In the genomic region with DNA sequence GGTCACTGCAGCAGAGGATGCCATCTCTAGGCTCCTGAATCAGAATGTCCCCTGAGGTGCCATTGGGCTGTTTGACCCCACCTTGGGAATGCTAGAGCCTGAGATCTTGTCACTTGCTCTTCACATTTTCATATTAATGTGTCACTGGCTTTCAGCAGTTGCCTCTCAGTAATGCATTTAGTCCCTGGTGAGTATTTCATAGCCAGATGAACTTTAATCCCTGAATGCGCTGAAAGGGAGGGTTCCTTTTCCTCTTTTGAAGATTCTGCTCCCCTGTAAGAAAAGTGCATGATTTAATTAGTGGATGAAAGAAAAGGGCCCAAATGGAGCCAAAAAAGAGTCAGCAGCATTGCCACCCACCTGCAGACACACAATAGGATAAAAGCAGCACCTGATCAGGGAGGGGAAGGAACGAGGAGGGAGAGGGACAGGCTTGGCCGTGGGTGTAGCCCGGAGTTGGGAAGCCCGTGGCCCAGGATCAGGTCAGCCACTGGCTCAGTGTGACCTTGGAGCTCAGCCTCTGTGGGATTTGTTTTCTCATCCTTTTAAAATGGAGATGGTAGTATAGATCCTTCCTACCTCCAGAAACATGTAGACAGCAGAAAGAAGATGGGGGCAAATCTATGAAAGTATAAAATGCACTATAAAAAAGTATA, we compare ENCODE assay signal across 21 cellular contexts. TPM values are rescaled to one million over a fixed set of nuclear protein-coding genes. Genes with fewer than 3 reads are reported as not detected.
A peak's percentile ranks its signal among the peaks of the same experiment; 100 is the strongest.
DNase-seq lines count a peak whose midpoint lies in the region; ATAC-seq, FAIRE-seq and TF ChIP-seq lines count a peak whose summit lies in the region.
"Had no signal": no experiment of that assay in that cellular context is flagged by ENCODE, and none has a peak within 500 bp of the region (broad histone marks: within the 10 kb centered on the region; RNA-seq: fewer than 3 reads in every experiment).

No MANE protein-coding gene starts in this region.

- no peak overlapping the region for H2BK5ac ChIP-seq in mesendoderm (ENCODE audit: low read length)

- H3K4me3 Mint-ChIP-seq in activated CD4-positive, alpha-beta T cell treated with anti-CD3 and anti-CD28 coated beads, Interleukin-2, amount 10 ng/mL, durations not matched to agents 7 days and 5 days = no peak overlapping the region
- H3K4me3 Mint-ChIP-seq: CD8-positive, alpha-beta T cell had no signal

- POLR2A ChIA-PET in HepG2 (lab: Yijun Ruan, JAX) = no interaction called here
- POLR2A ChIA-PET in activated CD4-positive, alpha-beta T cell treated with anti-CD3 and anti-CD28 coated beads, Interleukin-2, amount 10 ng/mL, durations not matched to agents 7 days and 5 days (lab: Charles Lee) = no interaction called here

- peaks cover 8% of the 10 kb centered on the region for H3K4me1 ChIP-seq in HepG2 (ENCODE audit: insufficient read depth, low read length)
- H3K4me1 ChIP-seq in right lobe of liver = no peaks in the 10 kb centered on the region
- no peaks in the 10 kb centered on the region for H3K4me1 ChIP-seq in mesendoderm (ENCODE audit: control insufficient read depth, low read depth, low read length)

- no peak overlapping the region for H3K56ac ChIP-seq in mesendoderm (ENCODE audit: low read length)

- CTCF ChIA-PET in HepG2 (lab: Yijun Ruan, JAX; ENCODE audit: low intra/inter-chr PET ratio, low total read pairs) = no interaction called here
- CTCF ChIA-PET in activated CD4-positive, alpha-beta T cell treated with anti-CD3 and anti-CD28 coated beads, Interleukin-2, amount 10 ng/mL, durations not matched to agents 7 days and 5 days (lab: Charles Lee) = no interaction called here

- TF ChIP-seq POLR2A in HepG2 (IDR thresholded peaks at IDR 0.05; ENCODE audit: insufficient read depth in 1 of 2, low read depth in 2 of 2, low read length in 2 of 2) = no peak
- no peak for TF ChIP-seq POLR2A in right lobe of liver (IDR thresholded peaks at IDR 0.05)

- H3K18ac ChIP-seq in mesendoderm (ENCODE audit: low read length) = no peak overlapping the region

- no peaks in the 10 kb centered on the region for H3K9me3 ChIP-seq in HepG2 (ENCODE audit: low read length)
- no peaks in the 10 kb centered on the region for H3K9me3 ChIP-seq in right lobe of liver
- H3K9me3 ChIP-seq: BLaER1 had no signal

- H3K36me3 ChIP-seq in HepG2 (replicated peaks in 1 of 2; ENCODE audit: control insufficient read depth in 1 of 2, insufficient read depth in 2 of 2, low read length in 2 of 2) (no peaks in the 10 kb centered on the region), right lobe of liver (no peaks in the 10 kb centered on the region), bronchial epithelial cell (ENCODE audit: control insufficient read depth, insufficient read depth, low read length) (no peaks in the 10 kb centered on the region), mesendoderm (ENCODE audit: control insufficient read depth, insufficient read depth, low read length) (no peaks in the 10 kb centered on the region)
- H3K36me3 ChIP-seq: BLaER1 had no signal

- H3K4me3 ChIP-seq in HepG2 (replicated peaks in 1 of 3; ENCODE audit: insufficient read depth in 1 of 3, low read depth in 2 of 3, low read length in 3 of 3) = no peak overlapping the region
- no peak overlapping the region for H3K4me3 ChIP-seq in right lobe of liver
- H3K4me3 ChIP-seq in bronchial epithelial cell (ENCODE audit: low read depth, low read length) = no peak overlapping the region
- H3K4me3 ChIP-seq in mesendoderm (ENCODE audit: low read length) = no peak overlapping the region
- H3K4me3 ChIP-seq: BLaER1 had no signal

- H2BK120ac ChIP-seq in mesendoderm (ENCODE audit: low read depth, low read length) = no peak overlapping the region

- H3K4me1 Mint-ChIP-seq in activated CD4-positive, alpha-beta T cell treated with anti-CD3 and anti-CD28 coated beads, Interleukin-2, amount 10 ng/mL, durations not matched to agents 7 days and 5 days = no peaks in the 10 kb centered on the region

- no peak overlapping the region for H3K4ac ChIP-seq in mesendoderm (ENCODE audit: low read depth, low read length)

- no peak for FAIRE-seq in HepG2 (lab: Jason Lieb, UNC)
- peak; percentile 60 for FAIRE-seq in bronchial epithelial cell (lab: Jason Lieb, UNC)
- FAIRE-seq: A204.1, G401.6 had no signal

- H3K9ac ChIP-seq in HepG2 (ENCODE audit: insufficient read depth, low read depth, low read length) = no peak overlapping the region
- H3K9ac ChIP-seq in mesendoderm (ENCODE audit: low read length) = no peak overlapping the region
- H3K9ac ChIP-seq: BLaER1 had no signal

- H3K27ac Mint-ChIP-seq in activated CD4-positive, alpha-beta T cell treated with anti-CD3 and anti-CD28 coated beads, Interleukin-2, amount 10 ng/mL, durations not matched to agents 7 days and 5 days = no peak overlapping the region
- H3K27ac Mint-ChIP-seq: CD8-positive, alpha-beta T cell had no signal

- peaks cover 5% of the 10 kb centered on the region for H3K79me1 ChIP-seq in mesendoderm (ENCODE audit: low read length)

- H2BK15ac ChIP-seq in mesendoderm (replicated peaks; ENCODE audit: low read depth) = no peak overlapping the region

- no peak overlapping the region for H2AK5ac ChIP-seq in mesendoderm (ENCODE audit: low read length)

- TF ChIP-seq CTCF in HepG2 (CRISPR knock-in tag; IDR thresholded peaks at IDR 0.05) = no peak
- no peak for TF ChIP-seq CTCF in right lobe of liver (IDR thresholded peaks at IDR 0.05)
- TF ChIP-seq CTCF in bronchial epithelial cell (IDR thresholded peaks at IDR 0.05; ENCODE audit: insufficient read depth, low read length, severe bottlenecking) = no peak

- H3K9me3 Mint-ChIP-seq in activated CD4-positive, alpha-beta T cell treated with anti-CD3 and anti-CD28 coated beads, Interleukin-2, amount 10 ng/mL, durations not matched to agents 7 days and 5 days = no peaks in the 10 kb centered on the region
- H3K9me3 Mint-ChIP-seq: CD8-positive, alpha-beta T cell had no signal

- in situ Hi-C loops in HepG2 (cut with HindIII; ENCODE audit: extremely low pct_ligation_motif_present, low pct_unique_long_range_greater_than_20kb) = no loop called here

- ATAC-seq in HepG2 (peak; percentile 74), right lobe of liver (no peak)
- ATAC-seq: CD8-positive, alpha-beta T cell had no signal

- 4% methylated on average over 5 of the region's 5 CpGs for WGBS in HepG2 (ENCODE audit: low lambda C conversion rate)
- 40% methylated on average over 3 of the region's 5 CpGs for WGBS in right lobe of liver (ENCODE audit: insufficient coverage, low coverage, low lambda C conversion rate, missing lambda C conversion rate)
- no CpG with 5 or more reads among the region's 5 CpGs for WGBS in mesendoderm (ENCODE audit: extremely low coverage, insufficient coverage, low lambda C conversion rate)

- no TSS peak for BruUV-seq in HepG2 (replicated peaks; lab: Mats Ljungman, UMichigan)

- H3K27ac ChIP-seq in HepG2 (ENCODE audit: extremely low read length, insufficient read depth, low read length) (no peak overlapping the region), right lobe of liver (no peak overlapping the region), mesendoderm (ENCODE audit: low read depth, low read length) (no peak overlapping the region)
- H3K27ac ChIP-seq: BLaER1 had no signal

- H3K4me2 ChIP-seq in HepG2 (ENCODE audit: low read depth, low read length) (peak overlapping the region; percentile 46), mesendoderm (ENCODE audit: low read length) (no peak overlapping the region)

- no peak overlapping the region for H2AFZ ChIP-seq in HepG2 (ENCODE audit: low read length)

- H4K20me1 ChIP-seq in HepG2 (ENCODE audit: insufficient read depth, low read length) = no peaks in the 10 kb centered on the region

- H3K79me2 ChIP-seq in HepG2 (ENCODE audit: insufficient read depth, low read length) (no peaks in the 10 kb centered on the region), mesendoderm (ENCODE audit: control insufficient read depth, insufficient read depth, low read length) (peaks cover 19% of the 10 kb centered on the region)

- H3K27me3 ChIP-seq in HepG2 (ENCODE audit: control insufficient read depth in 1 of 2, insufficient read depth in 2 of 2, low read length in 2 of 2) = no peaks in the 10 kb centered on the region
- no peaks in the 10 kb centered on the region for H3K27me3 ChIP-seq in right lobe of liver
- H3K27me3 ChIP-seq in bronchial epithelial cell (ENCODE audit: control insufficient read depth, insufficient read depth, low read length) = no peaks in the 10 kb centered on the region
- H3K27me3 ChIP-seq in mesendoderm (ENCODE audit: insufficient read depth, low read length, poor library complexity) = no peaks in the 10 kb centered on the region
- H3K27me3 ChIP-seq: BLaER1 had no signal

- H3K23ac ChIP-seq in mesendoderm (ENCODE audit: low read length) = peak overlapping the region; percentile 17

- no peak for DNase-seq in HepG2 (ENCODE audit: low spot score)
- DNase-seq in right lobe of liver = no peak
- DNase-seq in bronchial epithelial cell (ENCODE audit: low read depth) = no peak
- no peak for DNase-seq in mesendoderm
- no peak for DNase-seq in activated CD4-positive, alpha-beta T cell treated with anti-CD3 and anti-CD28 coated beads, Interleukin-2, amount 10 ng/mL, durations not matched to agents 7 days and 5 days
- no peak for DNase-seq in Kasumi-1 (lab: John Stamatoyannopoulos, UW)
- no peak for DNase-seq in amygdala (lab: John Stamatoyannopoulos, UW)
- DNase-seq in mesenteric fat pad (ENCODE audit: low spot score) = no peak
- DNase-seq: CD8-positive, alpha-beta T cell; DMS79 treated with DMSO at 0.1 percent for 48 hours; IMR-90; Karpas-422; NCI-H1105; NCI-H1694; NCI-H2107; NCI-H345; NCI-H526; NK-92 treated with Interleukin-12 subunit alpha and Interleukin-12 subunit beta, amount 100 ng/mL, for 24 hours had no signal

- TF ChIP-seq EP300 in HepG2 (IDR thresholded peaks at IDR 0.05; ENCODE audit: low read depth in 2 of 2, low read length in 2 of 2) (no peak), HepG2 (CRISPR knock-in tag; IDR thresholded peaks at IDR 0.05; ENCODE audit: borderline replicate concordance) (no peak)

- intact Hi-C loops in HepG2 (cut with micrococcal nuclease; ENCODE audit: unreplicated experiment) = no loop called here
- intact Hi-C loops in right lobe of liver (cut with DNase I) = no loop called here

- TF ChIP-seq RAD21 in HepG2 (CRISPR knock-in tag; IDR thresholded peaks at IDR 0.05) = no peak

- no peak overlapping the region for H4K8ac ChIP-seq in mesendoderm (ENCODE audit: low read depth, low read length)

- peaks cover 3% of the 10 kb centered on the region for H3K27me3 Mint-ChIP-seq in activated CD4-positive, alpha-beta T cell treated with anti-CD3 and anti-CD28 coated beads, Interleukin-2, amount 10 ng/mL, durations not matched to agents 7 days and 5 days

- H4K5ac ChIP-seq in mesendoderm (ENCODE audit: low read length) = no peak overlapping the region

- no peaks in the 10 kb centered on the region for H3K36me3 Mint-ChIP-seq in activated CD4-positive, alpha-beta T cell treated with anti-CD3 and anti-CD28 coated beads, Interleukin-2, amount 10 ng/mL, durations not matched to agents 7 days and 5 days (ENCODE audit: low read depth)
- H3K36me3 Mint-ChIP-seq: CD8-positive, alpha-beta T cell had no signal

RNA-seq across cellular contexts. Expression of a gene that starts 31.1 kb away (rescaled TPM):
- total RNA-seq in HepG2 (2016; rRNA removed; fragmentation: Illumina TruSeq; extraction: Trizol) = 1.6 and 2.3 TPM in 2 replicates
- 1.6 and 3.0 TPM in 2 replicates for total RNA-seq in HepG2 (2016; cell fraction: cytosol; rRNA removed; fragmentation: Illumina TruSeq; extraction: Trizol; ENCODE audit: low read depth)
- 1.5 and 2.0 TPM in 2 replicates for total RNA-seq in HepG2 (2016; cell fraction: insoluble cytoplasmic fraction; rRNA removed; fragmentation: Illumina TruSeq; extraction: Trizol)
- 0.79 and 1.0 TPM in 2 replicates for total RNA-seq in HepG2 (2016; cell fraction: membrane; rRNA removed; fragmentation: Illumina TruSeq; extraction: Trizol)
- total RNA-seq in HepG2 (2016; cell fraction: nucleus; rRNA removed; fragmentation: Illumina TruSeq; extraction: Trizol) = 2.9 and 3.2 TPM in 2 replicates
- 0.58 and 0.67 TPM in 2 replicates for polyA plus RNA-seq in HepG2 (2011; rRNA removed)
- 0.55 and 0.59 TPM in 2 replicates for polyA plus RNA-seq in HepG2 (2011; cell fraction: cytosol; rRNA removed)
- 0.19 and 0.37 TPM in 2 replicates for polyA plus RNA-seq in HepG2 (2011; cell fraction: nucleus; rRNA removed)
- 0.31 and 0.60 TPM in 2 replicates for polyA plus RNA-seq in HepG2 (2012)
- 0.08 and 0.14 TPM in 2 replicates for polyA plus RNA-seq in HepG2 (2016; cell fraction: cytosol; fragmentation: Illumina TruSeq; extraction: Trizol; ENCODE audit: low read depth)
- 1.5 TPM in 2 replicates for polyA plus RNA-seq in HepG2 (2016; cell fraction: insoluble cytoplasmic fraction; fragmentation: Illumina TruSeq; extraction: Trizol; ENCODE audit: low read depth)
- 0.15 and 0.19 TPM in 2 replicates for polyA plus RNA-seq in HepG2 (2016; cell fraction: membrane; fragmentation: Illumina TruSeq; extraction: Trizol; ENCODE audit: low read depth)
- 1.7 and 2.2 TPM in 2 replicates for polyA plus RNA-seq in HepG2 (2016; cell fraction: nucleus; fragmentation: Illumina TruSeq; extraction: Trizol; ENCODE audit: insufficient read depth, low read depth)
- 2.0 and 4.4 TPM in 2 replicates for polyA minus RNA-seq in HepG2 (2011; rRNA and poly(A)+ RNA removed; ENCODE audit: low replicate concordance)
- polyA minus RNA-seq in HepG2 (2011; cell fraction: cytosol; rRNA and poly(A)+ RNA removed) = 0.99 and 1.6 TPM in 2 replicates
- 1.9 and 2.3 TPM in 2 replicates for polyA minus RNA-seq in HepG2 (2011; cell fraction: nucleus; rRNA and poly(A)+ RNA removed)
- under 1 TPM; 0.04 to 0.58 (median 0.37) TPM for total RNA-seq in right lobe of liver
- total RNA-seq in bronchial epithelial cell = 0.26 and 0.51 TPM in 2 replicates
- polyA plus RNA-seq in mesendoderm (2013, experiment 1 of 2) = 18.6 TPM
- 19.7 TPM for polyA plus RNA-seq in mesendoderm (2013, experiment 2 of 2)
- total RNA-seq in activated CD4-positive, alpha-beta T cell treated with anti-CD3 and anti-CD28 coated beads, Interleukin-2, amount 10 ng/mL, durations not matched to agents 7 days and 5 days = not detected
- total RNA-seq in mesenteric fat pad = 12.3 TPM
- total RNA-seq: CD8-positive, alpha-beta T cell had no signal
